Comparison of ENCODE assay signal across 1 cellular context in genomic region chr13:44739120-44739519, GRCh38.
TF ChIP-seq lines count a peak whose summit lies in the region.

No MANE protein-coding gene starts in this region.

TF ChIP-seq in GM12891, 5 proteins besides CTCF, POLR2A, EP300 and RAD21 (continued from another document):
- TF ChIP-seq POU2F2 (IDR thresholded peaks at IDR 0.05; ENCODE audit: low read depth, low read length): no peak
- no peak for TF ChIP-seq SPI1 (IDR thresholded peaks at IDR 0.05; ENCODE audit: low read depth, low read length)
- no peak for TF ChIP-seq POLR2AphosphoS5 (IDR thresholded peaks at IDR 0.05; ENCODE audit: low read depth, low read length)
- TF ChIP-seq PAX5 (IDR thresholded peaks at IDR 0.05; ENCODE audit: insufficient read depth, low read length, severe bottlenecking): no peak
TF ChIP-seq in GM12891: peak in this region for 0.
